1 cellular context compared by ENCODE assay signal in genomic region chr4:2382680-2383631, GRCh38.
TF ChIP-seq lines count a peak whose summit lies in the region.
"Not testable (repeated sequence)": the region's sequence is repeated elsewhere in the genome, so short reads cannot be mapped to it uniquely, and the experiment has no call there.

No MANE protein-coding gene starts in this region.

TF ChIP-seq in K562, 482 proteins besides CTCF, POLR2A, EP300 and RAD21 (continued from another document and continues in another):
- TF ChIP-seq ZNF395 (CRISPR knock-in tag; IDR thresholded peaks at IDR 0.05) = peak; percentile 83; the same call in 1 of the 2 replicates
- TF ChIP-seq ARID4B (CRISPR knock-in tag; IDR thresholded peaks at IDR 0.05) = peak; percentile 53; the same call in 1 of the 2 replicates
- TF ChIP-seq SMARCA4 (IDR thresholded peaks at IDR 0.05) = 0 out of 2 replicates have a peak, but pooled peaks have one; percentile 5
- peak in 1 of 2 experiments; percentile 57; a peak in 1 of 4 replicates for TF ChIP-seq FOXK2 (conservative IDR thresholded peaks at IDR 0.05 in 1 of 2, IDR thresholded peaks at IDR 0.05 in 1 of 2; ENCODE audit: low read depth in 2 of 2)
- peak; percentile 100 for TF ChIP-seq ZNF766 (CRISPR knock-in tag; conservative IDR thresholded peaks at IDR 0.05)
- peak; percentile 62 for TF ChIP-seq ZFP36 (IDR thresholded peaks at IDR 0.05; ENCODE audit: low read depth, low read length, partially characterized antibody)
- TF ChIP-seq GATAD2B (IDR thresholded peaks at IDR 0.05; ENCODE audit: borderline replicate concordance) = peak; percentile 55; the same call in 1 of the 2 replicates
- TF ChIP-seq ZFP1 (CRISPR knock-in tag; IDR thresholded peaks at IDR 0.05) = 0 out of 2 replicates have a peak, but pooled peaks have one; percentile 41
- TF ChIP-seq SIN3A (IDR thresholded peaks at IDR 0.05; ENCODE audit: borderline replicate concordance in 2 of 2, control insufficient read depth in 1 of 2, low read depth in 2 of 2, low read length in 2 of 2) = 0 out of 4 replicates have a peak, but pooled peaks of 1 of the 2 experiments have one; percentile 47
- peak; percentile 36; the same call in 1 of the 2 replicates for TF ChIP-seq GABPA (tag; conservative IDR thresholded peaks at IDR 0.05; ENCODE audit: low read depth)
- TF ChIP-seq CEBPG (CRISPR knock-in tag; IDR thresholded peaks at IDR 0.05) = peak; percentile 19; the same call in 1 of the 2 replicates
- TF ChIP-seq CEBPG (tag; conservative IDR thresholded peaks at IDR 0.05 in 1 of 2, IDR thresholded peaks at IDR 0.05 in 1 of 2); JUND (tag; IDR thresholded peaks at IDR 0.05; ENCODE audit: borderline replicate concordance, low read depth, low read length); ZBTB40 (CRISPR knock-in tag; IDR thresholded peaks at IDR 0.05); TOE1 (CRISPR knock-in tag; IDR thresholded peaks at IDR 0.05; ENCODE audit: borderline replicate concordance, low read depth): not testable (repeated sequence)
- TF ChIP-seq KDM5B (IDR thresholded peaks at IDR 0.05; ENCODE audit: insufficient replicate concordance, low read depth, low read length) = peak; percentile 75
- TF ChIP-seq SUPT5H (IDR thresholded peaks at IDR 0.05) = peak; percentile 69
- 0 out of 2 replicates have a peak, but pooled peaks have one; percentile 30 for TF ChIP-seq JUND (IDR thresholded peaks at IDR 0.05; ENCODE audit: borderline replicate concordance, low read depth, low read length)
- peak; percentile 61 for TF ChIP-seq POLR2B (IDR thresholded peaks at IDR 0.05; ENCODE audit: low read depth, partially characterized antibody)
- peak; percentile 67; the same call in 1 of the 2 replicates for TF ChIP-seq ELF1 (tag; IDR thresholded peaks at IDR 0.05)
- 0 out of 4 replicates have a peak, but pooled peaks of 1 of the 2 experiments have one; percentile 22 for TF ChIP-seq ZNF639 (CRISPR knock-in tag; conservative IDR thresholded peaks at IDR 0.05 in 1 of 2, IDR thresholded peaks at IDR 0.05 in 1 of 2)
- TF ChIP-seq ETV5 (CRISPR knock-in tag; IDR thresholded peaks at IDR 0.05; ENCODE audit: low read depth) = peak; percentile 40; the same call in 1 of the 2 replicates
- TF ChIP-seq RERE (CRISPR knock-in tag; IDR thresholded peaks at IDR 0.05; ENCODE audit: borderline replicate concordance) = 0 out of 2 replicates have a peak, but pooled peaks have one; percentile 16
- 0 out of 2 replicates have a peak, but pooled peaks have one; percentile 17 for TF ChIP-seq HDAC2 (IDR thresholded peaks at IDR 0.05)
- TF ChIP-seq SP1 (CRISPR knock-in tag; IDR thresholded peaks at IDR 0.05) = peak; percentile 43; the same call in 1 of the 2 replicates
- TF ChIP-seq CREB3L1 (IDR thresholded peaks at IDR 0.05; ENCODE audit: borderline replicate concordance, low read depth) = peak; percentile 56
- peak; percentile 3; the same call in 1 of the 2 replicates for TF ChIP-seq NCOR1 (IDR thresholded peaks at IDR 0.05)
- TF ChIP-seq ZNF583 (CRISPR knock-in tag; IDR thresholded peaks at IDR 0.05) = peak; percentile 58; the same call in 1 of the 2 replicates
- peak; percentile 80 for TF ChIP-seq CHD2 (IDR thresholded peaks at IDR 0.05; ENCODE audit: low read depth, low read length)
- TF ChIP-seq ZBTB40 (IDR thresholded peaks at IDR 0.05) = 0 out of 2 replicates have a peak, but pooled peaks have one; percentile 11
- TF ChIP-seq FOSL1 (tag; conservative IDR thresholded peaks at IDR 0.05) = peak; percentile 69
- TF ChIP-seq TOE1 (IDR thresholded peaks at IDR 0.05; ENCODE audit: borderline replicate concordance) = 0 out of 2 replicates have a peak, but pooled peaks have one; percentile 10
